Comparison of ENCODE assay signal across 9 cellular contexts in genomic region chr5:72246239-72246580, GRCh38.
DNase-seq lines count a peak whose midpoint lies in the region; ATAC-seq and TF ChIP-seq lines count a peak whose summit lies in the region.
"Had no signal": no experiment of that assay in that cellular context is flagged by ENCODE, and none has a peak within 500 bp of the region (broad histone marks: within the 10 kb centered on the region; RNA-seq: fewer than 3 reads in every experiment).

No MANE protein-coding gene starts in this region.

- peak overlapping the region; percentile 69 for H3K4me2 ChIP-seq in skeletal muscle satellite cell (ENCODE audit: low read length)

- H3K9me3 ChIP-seq in endocrine pancreas (ENCODE audit: control insufficient read depth, low read length) (no peaks in the 10 kb centered on the region), skeletal muscle satellite cell (replicated peaks; ENCODE audit: low read length) (no peaks in the 10 kb centered on the region)

- ATAC-seq in HG02938 (IDR thresholded peaks at IDR 0.05; ENCODE audit: unreplicated experiment) (no peak), GM18867 (IDR thresholded peaks at IDR 0.05; ENCODE audit: unreplicated experiment) (no peak), GM21737 (IDR thresholded peaks at IDR 0.05; ENCODE audit: unreplicated experiment) (no peak), HG02588 (IDR thresholded peaks at IDR 0.05; ENCODE audit: unreplicated experiment) (no peak)

- H3K4me3 ChIP-seq in endocrine pancreas (ENCODE audit: control insufficient read depth, insufficient read depth, low read length) (peak overlapping the region; percentile 38), skeletal muscle satellite cell (ENCODE audit: low read length) (no peak overlapping the region)

- peak; percentile 28 for TF ChIP-seq CTCF in GM13977 (IDR thresholded peaks at IDR 0.05; ENCODE audit: extremely low read depth, insufficient read depth, missing control alignments)

- H3K27me3 ChIP-seq in endocrine pancreas (ENCODE audit: control insufficient read depth, insufficient read depth, low read length) (no peaks in the 10 kb centered on the region), skeletal muscle satellite cell (ENCODE audit: control insufficient read depth, insufficient read depth, low read length) (no peaks in the 10 kb centered on the region)

- no peaks in the 10 kb centered on the region for H3K36me3 ChIP-seq in endocrine pancreas (ENCODE audit: control insufficient read depth, insufficient read depth, low read length)
- H3K36me3 ChIP-seq in skeletal muscle satellite cell (ENCODE audit: insufficient read depth, low read length) = no peaks in the 10 kb centered on the region

- in situ Hi-C loops in GM13977 (cut with MboI; ENCODE audit: low pct_unique_long_range_greater_than_20kb, low sequenced_read_pairs, unreplicated experiment) = loop anchor here (10.0 kb wide), 1 partner anchor 111 kb away; no protein-coding TSS in a partner anchor

- H3K9ac ChIP-seq in endocrine pancreas (ENCODE audit: control insufficient read depth, insufficient read depth, low read length) (no peak overlapping the region), skeletal muscle satellite cell (ENCODE audit: low read depth, low read length) (peak overlapping the region; percentile 62)

- H3K4me1 ChIP-seq in endocrine pancreas (ENCODE audit: control insufficient read depth, insufficient read depth, low read length) = peaks cover 34% of the 10 kb centered on the region
- peaks cover 53% of the 10 kb centered on the region for H3K4me1 ChIP-seq in skeletal muscle satellite cell (ENCODE audit: control insufficient read depth, insufficient read depth, low read length)

- DNase-seq in GM13977 (ENCODE audit: low spot score) (peak; percentile 8), NCI-H774 (lab: John Stamatoyannopoulos, UW) (peak; percentile 19)
- DNase-seq: retina had no signal
